35 cellular contexts compared by ENCODE assay signal in genomic region chr7:17618652-17618974, GRCh38.
DNase-seq lines count a peak whose midpoint lies in the region; ATAC-seq, FAIRE-seq and TF ChIP-seq lines count a peak whose summit lies in the region.
"Had no signal": no experiment of that assay in that cellular context is flagged by ENCODE, and none has a peak within 500 bp of the region (broad histone marks: within the 10 kb centered on the region; RNA-seq: fewer than 3 reads in every experiment).

No MANE protein-coding gene starts in this region.

- DNase-seq in HT-29 (ENCODE audit: low spot score) (peak; percentile 59), Panc1 (ENCODE audit: low read depth, low spot score) (no peak), left lobe of liver (ENCODE audit: low spot score) (peak; percentile 62), small intestine (peak; percentile 82), superior temporal gyrus (ENCODE audit: extremely low spot score) (no peak)
- no peak for DNase-seq in activated naive CD4-positive, alpha-beta T cell (lab: John Stamatoyannopoulos, UW)
- DNase-seq: activated CD4-positive, alpha-beta T cell treated with anti-CD3 and anti-CD28 coated beads, Interleukin-2, amount 50 U/mL, for 4 hours; activated CD8-positive, alpha-beta memory T cell treated with anti-CD3 and anti-CD28 coated beads, Interleukin-2, amount 10 ng/mL, durations not matched to agents 7 days and 5 days; activated gamma-delta T cell treated with Interleukin-2 at 50 U/mL for 16 hours; activated T-cell treated with anti-CD3 and anti-CD28 coated beads, Interleukin-2, amount 50 U/mL, for 48 hours; AML-193; caudate nucleus; CD4-positive, CD25-positive, alpha-beta regulatory T cell; cortex of kidney; effector memory CD8-positive, alpha-beta T cell; EL; H7; left ventricle myocardium superior; naive thymus-derived CD4-positive, alpha-beta T cell; NCI-H1417 treated with DMSO at 0.1 percent for 48 hours; NCI-H2107; NCI-H774; SK-N-SH; stimulated activated naive B cell treated with anti-CD40 and anti-IgM and Interleukin-4, amounts not matched to agents 10 μg/mL and 1 μg/mL and 100 μg/mL, for 72 hours; upper lobe of right lung had no signal

- TF ChIP-seq CTCF in Panc1 (IDR thresholded peaks at IDR 0.05) = no peak

- no peaks in the 10 kb centered on the region for H3K27me3 Mint-ChIP-seq in stimulated activated memory B cell treated with anti-CD40 and anti-IgM and Interleukin-4, amounts not matched to agents 10 μg/mL and 1 μg/mL and 100 μg/mL, for 72 hours
- H3K27me3 Mint-ChIP-seq: activated CD8-positive, alpha-beta memory T cell treated with anti-CD3 and anti-CD28 coated beads, Interleukin-2, amount 10 ng/mL, durations not matched to agents 7 days and 5 days; CD4-positive, CD25-positive, alpha-beta regulatory T cell; stimulated activated naive B cell treated with anti-CD40 and anti-IgM and Interleukin-4, amounts not matched to agents 10 μg/mL and 1 μg/mL and 100 μg/mL, for 72 hours had no signal

- H3K27ac Mint-ChIP-seq in stimulated activated memory B cell treated with anti-CD40 and anti-IgM and Interleukin-4, amounts not matched to agents 10 μg/mL and 1 μg/mL and 100 μg/mL, for 72 hours = no peak overlapping the region
- H3K27ac Mint-ChIP-seq: activated CD8-positive, alpha-beta memory T cell treated with anti-CD3 and anti-CD28 coated beads, Interleukin-2, amount 10 ng/mL, durations not matched to agents 7 days and 5 days; CD4-positive, CD25-positive, alpha-beta regulatory T cell; effector memory CD8-positive, alpha-beta T cell; naive thymus-derived CD4-positive, alpha-beta T cell; stimulated activated naive B cell treated with anti-CD40 and anti-IgM and Interleukin-4, amounts not matched to agents 10 μg/mL and 1 μg/mL and 100 μg/mL, for 72 hours had no signal

- H3K36me3 ChIP-seq in Panc1 (ENCODE audit: control insufficient read depth, insufficient read depth, low read length) (no peaks in the 10 kb centered on the region), small intestine (ENCODE audit: control insufficient read depth in 2 of 2, insufficient read depth in 2 of 2, low read length in 2 of 2) (no peaks in the 10 kb centered on the region)
- H3K36me3 ChIP-seq: neutrophil, prostate gland, suprapubic skin, upper lobe of right lung had no signal

- H3K4me1 Mint-ChIP-seq in stimulated activated memory B cell treated with anti-CD40 and anti-IgM and Interleukin-4, amounts not matched to agents 10 μg/mL and 1 μg/mL and 100 μg/mL, for 72 hours = no peaks in the 10 kb centered on the region
- H3K4me1 Mint-ChIP-seq: activated CD8-positive, alpha-beta memory T cell treated with anti-CD3 and anti-CD28 coated beads, Interleukin-2, amount 10 ng/mL, durations not matched to agents 7 days and 5 days; CD4-positive, CD25-positive, alpha-beta regulatory T cell; naive thymus-derived CD4-positive, alpha-beta T cell; stimulated activated naive B cell treated with anti-CD40 and anti-IgM and Interleukin-4, amounts not matched to agents 10 μg/mL and 1 μg/mL and 100 μg/mL, for 72 hours had no signal

- no peak for FAIRE-seq in small intestine (lab: Jason Lieb, UNC)
- FAIRE-seq: astrocyte, GM12878, HTR-8/SVneo had no signal

- WGBS in small intestine, 3 donors = 27 to 67% (median 38%) methylated on average over 1 of the region's 1 CpG

- H3K27me3 ChIP-seq in Panc1 (ENCODE audit: control insufficient read depth, insufficient read depth, low read length) (no peaks in the 10 kb centered on the region), small intestine (ENCODE audit: control insufficient read depth in 2 of 2, insufficient read depth in 2 of 2, low read length in 2 of 2) (no peaks in the 10 kb centered on the region)
- H3K27me3 ChIP-seq: neutrophil, suprapubic skin, upper lobe of right lung had no signal

- H3K36me3 Mint-ChIP-seq in stimulated activated memory B cell treated with anti-CD40 and anti-IgM and Interleukin-4, amounts not matched to agents 10 μg/mL and 1 μg/mL and 100 μg/mL, for 72 hours = no peaks in the 10 kb centered on the region
- H3K36me3 Mint-ChIP-seq: activated CD8-positive, alpha-beta memory T cell treated with anti-CD3 and anti-CD28 coated beads, Interleukin-2, amount 10 ng/mL, durations not matched to agents 7 days and 5 days; CD4-positive, CD25-positive, alpha-beta regulatory T cell; naive thymus-derived CD4-positive, alpha-beta T cell; stimulated activated naive B cell treated with anti-CD40 and anti-IgM and Interleukin-4, amounts not matched to agents 10 μg/mL and 1 μg/mL and 100 μg/mL, for 72 hours had no signal

- peak overlapping the region; percentile 81 for H3K27ac ChIP-seq in Panc1 (ENCODE audit: low read length)
- H3K27ac ChIP-seq in small intestine (ENCODE audit: low read depth in 1 of 2, low read length in 1 of 2) = peak overlapping the region in 1 of 2 donors; percentile 55
- H3K27ac ChIP-seq: KMS-11, neutrophil, prostate gland, suprapubic skin, upper lobe of right lung had no signal

- H3K9me3 Mint-ChIP-seq in stimulated activated memory B cell treated with anti-CD40 and anti-IgM and Interleukin-4, amounts not matched to agents 10 μg/mL and 1 μg/mL and 100 μg/mL, for 72 hours = no peaks in the 10 kb centered on the region
- H3K9me3 Mint-ChIP-seq: naive thymus-derived CD4-positive, alpha-beta T cell; stimulated activated naive B cell treated with anti-CD40 and anti-IgM and Interleukin-4, amounts not matched to agents 10 μg/mL and 1 μg/mL and 100 μg/mL, for 72 hours had no signal

- intact Hi-C loops in Panc1 (cut with micrococcal nuclease; ENCODE audit: unreplicated experiment) = no loop called here

- CTCF ChIA-PET in Panc1 (lab: Charles Lee) = interaction anchor here (0.7 kb wide), 1 partner anchor 636 kb away, joined by 3 read pairs; no protein-coding TSS in a partner anchor

- no TSS peak for BruUV-seq in Panc1 (replicated peaks; lab: Mats Ljungman, UMichigan)

- POLR2A ChIA-PET in Panc1 (lab: Charles Lee) = no interaction called here

- ATAC-seq in Panc1 = peak; percentile 86
- ATAC-seq in left lobe of liver = peak; percentile 93
- no peak for ATAC-seq in stimulated activated memory B cell treated with anti-CD40 and anti-IgM and Interleukin-4, amounts not matched to agents 10 μg/mL and 1 μg/mL and 100 μg/mL, for 72 hours
- ATAC-seq in HG03159 (IDR thresholded peaks at IDR 0.05; ENCODE audit: unreplicated experiment) = no peak
- ATAC-seq: activated CD8-positive, alpha-beta memory T cell treated with anti-CD3 and anti-CD28 coated beads, Interleukin-2, amount 10 ng/mL, durations not matched to agents 7 days and 5 days; effector memory CD8-positive, alpha-beta T cell; esophagus mucosa; GM12878; left ventricle myocardium superior; naive thymus-derived CD4-positive, alpha-beta T cell; stimulated activated naive B cell treated with anti-CD40 and anti-IgM and Interleukin-4, amounts not matched to agents 10 μg/mL and 1 μg/mL and 100 μg/mL, for 72 hours had no signal

- H3K4me3 Mint-ChIP-seq in stimulated activated memory B cell treated with anti-CD40 and anti-IgM and Interleukin-4, amounts not matched to agents 10 μg/mL and 1 μg/mL and 100 μg/mL, for 72 hours = no peak overlapping the region
- H3K4me3 Mint-ChIP-seq: activated CD8-positive, alpha-beta memory T cell treated with anti-CD3 and anti-CD28 coated beads, Interleukin-2, amount 10 ng/mL, durations not matched to agents 7 days and 5 days; CD4-positive, CD25-positive, alpha-beta regulatory T cell; effector memory CD8-positive, alpha-beta T cell; naive thymus-derived CD4-positive, alpha-beta T cell; stimulated activated naive B cell treated with anti-CD40 and anti-IgM and Interleukin-4, amounts not matched to agents 10 μg/mL and 1 μg/mL and 100 μg/mL, for 72 hours had no signal

- no peaks in the 10 kb centered on the region for H3K9me3 ChIP-seq in Panc1 (ENCODE audit: control insufficient read depth, insufficient read depth, low read depth, low read length)
- H3K9me3 ChIP-seq in small intestine (ENCODE audit: control insufficient read depth, low read depth) = no peaks in the 10 kb centered on the region
- H3K9me3 ChIP-seq: neutrophil, prostate gland, SK-N-SH, suprapubic skin, upper lobe of right lung had no signal

- in situ Hi-C loops in Panc1 (cut with HindIII; ENCODE audit: low pct_unique_long_range_greater_than_20kb, low sequenced_read_pairs) = no loop called here

- H3K4me3 ChIP-seq in Panc1 (ENCODE audit: low read depth in 2 of 2, low read length in 2 of 2) (peak overlapping the region; percentile 14 to 48; a peak in 3 of 4 replicates), small intestine (ENCODE audit: low read depth in 1 of 2, low read length in 2 of 2) (peak overlapping the region in 1 of 2 donors; percentile 23)
- H3K4me3 ChIP-seq: GM12878, prostate gland, suprapubic skin, upper lobe of right lung had no signal

- H3K4me1 ChIP-seq in Panc1 (ENCODE audit: control insufficient read depth, insufficient read depth, low read length) (peaks cover 30% of the 10 kb centered on the region), small intestine (ENCODE audit: control insufficient read depth in 2 of 2, insufficient read depth in 1 of 2, low read depth in 1 of 2, low read length in 1 of 2) (peaks cover 0 to 4% of the 10 kb centered on the region in 2 donors)
- H3K4me1 ChIP-seq: prostate gland, upper lobe of right lung had no signal

Comparison
In these comparisons a context has a peak if more than half of its experiments do, and no peak if none do; other contexts are left out.
1. DNase-seq: peak in HT-29 (single experiment), left lobe of liver (single experiment) and small intestine (single experiment); none in Panc1 (single experiment), activated naive CD4-positive, alpha-beta T cell (0 of 4) and superior temporal gyrus (single experiment).
2. ATAC-seq: peak in Panc1 (single experiment) and left lobe of liver (single experiment); none in stimulated activated memory B cell treated with anti-CD40 and anti-IgM and Interleukin-4, amounts not matched to agents 10 μg/mL and 1 μg/mL and 100 μg/mL, for 72 hours (single experiment) and HG03159 (single experiment).